Comparison of ENCODE assay signal across 10 cellular contexts in the genomic region with DNA sequence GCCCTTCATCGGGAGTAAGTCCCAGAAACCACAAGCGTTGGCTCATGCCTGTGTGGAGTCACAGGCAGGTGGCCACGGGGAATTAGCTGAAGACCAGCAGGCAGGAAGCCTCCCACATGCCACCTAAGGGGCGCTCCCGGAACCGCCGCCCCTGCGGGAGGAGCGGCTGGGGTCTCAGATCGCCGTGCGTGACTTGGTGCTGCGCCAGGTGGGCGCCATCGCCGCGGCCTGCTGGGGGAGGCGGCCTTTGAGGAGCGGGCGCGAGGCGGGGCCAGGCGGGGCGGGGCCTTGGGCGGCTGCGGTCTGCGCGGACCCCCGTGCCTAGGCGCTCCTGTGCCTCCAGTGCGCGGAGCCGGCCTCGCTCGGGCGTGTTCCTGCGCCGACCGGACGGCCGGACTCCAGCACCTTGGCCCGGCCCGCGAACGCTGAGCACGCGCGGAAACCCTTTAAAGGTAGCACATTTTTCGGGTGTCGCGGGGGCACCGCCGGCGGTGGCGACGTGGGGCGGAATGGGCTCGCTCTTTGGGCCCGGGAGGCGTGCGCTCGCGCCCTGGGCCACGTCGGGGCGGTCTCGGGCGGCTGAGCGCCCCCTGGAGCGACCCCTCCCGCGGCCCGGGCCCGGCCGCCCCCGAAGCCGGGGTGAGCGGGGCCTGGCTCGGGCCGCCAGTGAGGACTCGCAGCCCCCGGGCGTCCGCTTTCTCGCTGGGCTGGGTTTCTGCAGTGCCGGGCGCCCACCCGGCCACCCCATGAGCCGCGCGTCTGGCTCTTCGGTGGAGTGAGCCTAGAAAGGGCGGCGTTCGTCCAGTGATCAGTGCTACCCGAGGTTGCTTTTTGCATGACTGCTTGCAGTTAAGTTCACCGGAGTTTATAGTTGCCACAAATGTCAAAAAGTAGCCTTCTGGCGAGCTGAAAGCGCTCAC. TPM values are rescaled to one million over a fixed set of nuclear protein-coding genes. Genes with fewer than 3 reads are reported as not detected.
DNase-seq lines count a peak whose midpoint lies in the region; ATAC-seq, FAIRE-seq and TF ChIP-seq lines count a peak whose summit lies in the region.
"Had no signal": no experiment of that assay in that cellular context is flagged by ENCODE, and none has a peak within 500 bp of the region (broad histone marks: within the 10 kb centered on the region; RNA-seq: fewer than 3 reads in every experiment).

No MANE protein-coding gene starts in this region.

- H3K4me3 Mint-ChIP-seq in CD8-positive, alpha-beta memory T cell: peak overlapping the region in 4 of 7 donors; percentile 20 to 59 (median 48)
- no peak overlapping the region for H3K4me3 Mint-ChIP-seq in neural crest cell

- WGBS in HUES64: 1% methylated on average over 99 of the region's 99 CpGs

- H3K36me3 Mint-ChIP-seq in CD8-positive, alpha-beta memory T cell: no peaks in the 10 kb centered on the region
- H3K36me3 Mint-ChIP-seq in neural crest cell (ENCODE audit: low read depth): peaks cover 3% of the 10 kb centered on the region
- H3K36me3 Mint-ChIP-seq in activated naive CD4-positive, alpha-beta T cell treated with anti-CD3 and anti-CD28 coated beads, Interleukin-2, amount 50 U/mL, for 72 hours: no peaks in the 10 kb centered on the region

- POLR2A ChIA-PET in CD8-positive, alpha-beta memory T cell (lab: Charles Lee): no interaction called here
- POLR2A ChIA-PET in endothelial cell of umbilical vein (lab: Charles Lee): no interaction called here

- no peak overlapping the region for H3K4me2 ChIP-seq in endothelial cell of umbilical vein (ENCODE audit: insufficient read depth, low read length)

- no peak overlapping the region for H2AFZ ChIP-seq in endothelial cell of umbilical vein (ENCODE audit: low read depth, low read length)

- peaks cover 4% of the 10 kb centered on the region for H3K27me3 ChIP-seq in CD8-positive, alpha-beta memory T cell (ENCODE audit: insufficient read depth, low read length, poor library complexity, severe bottlenecking)
- peaks cover 84% of the 10 kb centered on the region for H3K27me3 ChIP-seq in HUES64 (ENCODE audit: insufficient read depth, low read length)
- H3K27me3 ChIP-seq in endothelial cell of umbilical vein (ENCODE audit: control insufficient read depth in 2 of 2, insufficient read depth in 2 of 2, low read length in 2 of 2): peaks cover 35 to 73% of the 10 kb centered on the region in 2 experiments

- H3K9me1 ChIP-seq in endothelial cell of umbilical vein (replicated peaks; ENCODE audit: control insufficient read depth, extremely low read depth, insufficient read depth, low read length): no peaks in the 10 kb centered on the region

- DNase-seq in CD8-positive, alpha-beta memory T cell: no peak
- DNase-seq in endothelial cell of umbilical vein (ENCODE audit: low read depth, low spot score) (no peak), neural crest cell (ENCODE audit: low read depth, low spot score) (no peak), DMS79 (lab: John Stamatoyannopoulos, UW) (no peak), NCI-H1436 (lab: John Stamatoyannopoulos, UW) (no peak)
- DNase-seq in activated naive CD4-positive, alpha-beta T cell treated with anti-CD3 and anti-CD28 coated beads, Interleukin-2, amount 50 U/mL, for 72 hours (ENCODE audit: low spot score in 2 of 2): no peak

- H3K4me1 Mint-ChIP-seq in CD8-positive, alpha-beta memory T cell: peaks cover 0 to 6% (median 0%) of the 10 kb centered on the region in 3 donors
- H3K4me1 Mint-ChIP-seq in neural crest cell: no peaks in the 10 kb centered on the region

- no peaks in the 10 kb centered on the region for H3K4me1 ChIP-seq in CD8-positive, alpha-beta memory T cell (ENCODE audit: insufficient read depth, low read length)
- H3K4me1 ChIP-seq in HUES64 (ENCODE audit: insufficient read depth, low read length) (no peaks in the 10 kb centered on the region), endothelial cell of umbilical vein (ENCODE audit: control insufficient read depth, extremely low read depth, insufficient read depth, low read length) (no peaks in the 10 kb centered on the region)

- no peak overlapping the region for H3K27ac Mint-ChIP-seq in CD8-positive, alpha-beta memory T cell
- H3K27ac Mint-ChIP-seq in neural crest cell (ENCODE audit: unreplicated experiment): no peak overlapping the region
- H3K27ac Mint-ChIP-seq in activated naive CD4-positive, alpha-beta T cell treated with anti-CD3 and anti-CD28 coated beads, Interleukin-2, amount 50 U/mL, for 72 hours: no peak overlapping the region

- dilution Hi-C loops in endothelial cell of umbilical vein (cut with MboI; ENCODE audit: extremely low pct_ligation_motif_present, low sequenced_read_pairs): no loop called here

- no peaks in the 10 kb centered on the region for H3K79me2 ChIP-seq in endothelial cell of umbilical vein (ENCODE audit: control insufficient read depth, insufficient read depth, low read length)

- TF ChIP-seq CTCF in endothelial cell of umbilical vein (IDR thresholded peaks at IDR 0.05; ENCODE audit: extremely low read depth in 1 of 2, insufficient read depth in 1 of 2, low read depth in 1 of 2, low read length in 2 of 2) (no peak), neural crest cell (conservative IDR thresholded peaks at IDR 0.05) (peak; percentile 24)

- H3K9me3 ChIP-seq in CD8-positive, alpha-beta memory T cell (ENCODE audit: low read length): no peaks in the 10 kb centered on the region
- no peaks in the 10 kb centered on the region for H3K9me3 ChIP-seq in HUES64 (ENCODE audit: insufficient read depth, low read depth, low read length)
- no peaks in the 10 kb centered on the region for H3K9me3 ChIP-seq in endothelial cell of umbilical vein (replicated peaks; ENCODE audit: control insufficient read depth, insufficient read depth, low read length)

- CTCF ChIA-PET in CD8-positive, alpha-beta memory T cell (lab: Charles Lee): interaction anchor here (0.7 kb wide), 1 partner anchor 9 kb away, joined by 4 read pairs; no protein-coding TSS in a partner anchor
- CTCF ChIA-PET in endothelial cell of umbilical vein (lab: Charles Lee): interaction anchor here (1.1 to 1.4 kb wide), 2 partner anchors 8 to 15 kb away, joined by 3 read pairs; no protein-coding TSS in a partner anchor

- no peaks in the 10 kb centered on the region for H3K36me3 ChIP-seq in CD8-positive, alpha-beta memory T cell (ENCODE audit: insufficient read depth, low read length)
- H3K36me3 ChIP-seq in HUES64 (ENCODE audit: insufficient read depth, low read length) (no peaks in the 10 kb centered on the region), endothelial cell of umbilical vein (ENCODE audit: control insufficient read depth in 2 of 2, extremely low read depth in 1 of 2, insufficient read depth in 2 of 2, low read length in 2 of 2) (no peaks in the 10 kb centered on the region)

- no peak overlapping the region for H3K27ac ChIP-seq in CD8-positive, alpha-beta memory T cell (ENCODE audit: low read depth, low read length)
- no peak overlapping the region for H3K27ac ChIP-seq in HUES64 (ENCODE audit: low read depth, low read length)
- no peak overlapping the region for H3K27ac ChIP-seq in endothelial cell of umbilical vein (ENCODE audit: insufficient read depth, low read depth, low read length)

- no TSS peak for BruUV-seq in endothelial cell of umbilical vein (replicated peaks; lab: Mats Ljungman, UMichigan)

- peaks cover 1 to 8% (median 6%) of the 10 kb centered on the region in 5 donors for H3K9me3 Mint-ChIP-seq in CD8-positive, alpha-beta memory T cell
- H3K9me3 Mint-ChIP-seq in neural crest cell: peaks cover 4% of the 10 kb centered on the region
- no peaks in the 10 kb centered on the region for H3K9me3 Mint-ChIP-seq in activated naive CD4-positive, alpha-beta T cell treated with anti-CD3 and anti-CD28 coated beads, Interleukin-2, amount 50 U/mL, for 72 hours

- peak overlapping the region; percentile 52; the same call in 1 of the 2 replicates for H3K9ac ChIP-seq in HUES64 (ENCODE audit: low read depth, low read length)
- H3K9ac ChIP-seq in endothelial cell of umbilical vein (replicated peaks; ENCODE audit: extremely low read depth, insufficient read depth, low read length): no peak overlapping the region

- TF ChIP-seq POLR2A in endothelial cell of umbilical vein (IDR thresholded peaks at IDR 0.05; ENCODE audit: low read depth, low read length): no peak

- H3K27me3 Mint-ChIP-seq in CD8-positive, alpha-beta memory T cell: peaks cover 40 to 69% of the 10 kb centered on the region in 2 donors
- H3K27me3 Mint-ChIP-seq in neural crest cell (ENCODE audit: low read depth): peaks cover 94% of the 10 kb centered on the region

- no peak for FAIRE-seq in endothelial cell of umbilical vein (lab: Jason Lieb, UNC)

- no peaks in the 10 kb centered on the region for H4K20me1 ChIP-seq in endothelial cell of umbilical vein (replicated peaks; ENCODE audit: control insufficient read depth, extremely low read depth, insufficient read depth, low read length)

- no peak for ATAC-seq in GM18909 (IDR thresholded peaks at IDR 0.05; ENCODE audit: poor library complexity, unreplicated experiment)
- ATAC-seq in activated naive CD4-positive, alpha-beta T cell treated with anti-CD3 and anti-CD28 coated beads, Interleukin-2, amount 50 U/mL, for 72 hours: no peak

- intact Hi-C loops in endothelial cell of umbilical vein (cut with micrococcal nuclease): no loop called here

- no peak overlapping the region for H3K4me3 ChIP-seq in CD8-positive, alpha-beta memory T cell (ENCODE audit: low read length)
- H3K4me3 ChIP-seq in HUES64 (ENCODE audit: low read length) (peak overlapping the region; percentile 60), endothelial cell of umbilical vein (replicated peaks in 1 of 3; ENCODE audit: insufficient read depth in 1 of 3, low read depth in 1 of 3, low read length in 3 of 3) (no peak overlapping the region)

RNA-seq across cellular contexts. Expression of a gene that starts 24.5 kb away (rescaled TPM):
- not detected for total RNA-seq in CD8-positive, alpha-beta memory T cell
- not detected for polyA plus RNA-seq in CD8-positive, alpha-beta memory T cell
- not detected for polyA plus RNA-seq in HUES64 (2013, experiment 1 of 2)
- polyA plus RNA-seq in HUES64 (2013, experiment 2 of 2): not detected
- total RNA-seq in endothelial cell of umbilical vein (not detected in 2 replicates), neural crest cell (not detected in 2 replicates)
- not detected in 2 replicates for polyA plus RNA-seq in endothelial cell of umbilical vein
- polyA plus RNA-seq in endothelial cell of umbilical vein (2011; cell fraction: cytosol; rRNA removed): not detected in 2 replicates
- polyA plus RNA-seq in endothelial cell of umbilical vein (2011; cell fraction: nucleus; rRNA removed): not detected in 2 replicates
- polyA plus RNA-seq in endothelial cell of umbilical vein (2012): not detected in 2 replicates
- not detected in 2 replicates for polyA minus RNA-seq in endothelial cell of umbilical vein
- polyA minus RNA-seq in endothelial cell of umbilical vein (2011; cell fraction: cytosol; rRNA and poly(A)+ RNA removed): not detected
- polyA minus RNA-seq in endothelial cell of umbilical vein (2011; cell fraction: nucleus; rRNA and poly(A)+ RNA removed): not detected in 2 replicates
- not detected for total RNA-seq in activated naive CD4-positive, alpha-beta T cell treated with anti-CD3 and anti-CD28 coated beads, Interleukin-2, amount 50 U/mL, for 72 hours
- total RNA-seq: M059J, pulmonary artery endothelial cell had no signal

RNA-seq across cellular contexts. Expression of a gene that starts 34.6 kb away (rescaled TPM):
- total RNA-seq in CD8-positive, alpha-beta memory T cell: 10 to 100 TPM; 12.5 to 13.0 TPM
- not detected for polyA plus RNA-seq in CD8-positive, alpha-beta memory T cell
- polyA plus RNA-seq in HUES64 (2013, experiment 1 of 2): not detected
- not detected for polyA plus RNA-seq in HUES64 (2013, experiment 2 of 2)
- total RNA-seq in endothelial cell of umbilical vein: not detected in 2 replicates
- polyA plus RNA-seq in endothelial cell of umbilical vein: not detected in 2 replicates
- not detected in 2 replicates for polyA plus RNA-seq in endothelial cell of umbilical vein (2011; cell fraction: cytosol; rRNA removed)
- polyA plus RNA-seq in endothelial cell of umbilical vein (2011; cell fraction: nucleus; rRNA removed): not detected in 2 replicates
- not detected in 2 replicates for polyA plus RNA-seq in endothelial cell of umbilical vein (2012)
- polyA minus RNA-seq in endothelial cell of umbilical vein: not detected in 2 replicates
- polyA minus RNA-seq in endothelial cell of umbilical vein (2011; cell fraction: cytosol; rRNA and poly(A)+ RNA removed): not detected
- polyA minus RNA-seq in endothelial cell of umbilical vein (2011; cell fraction: nucleus; rRNA and poly(A)+ RNA removed): not detected in 2 replicates
- total RNA-seq in neural crest cell: not detected in 2 replicates
- under 1 TPM; 0.43 to 0.93 TPM for total RNA-seq in activated naive CD4-positive, alpha-beta T cell treated with anti-CD3 and anti-CD28 coated beads, Interleukin-2, amount 50 U/mL, for 72 hours
- total RNA-seq: M059J, pulmonary artery endothelial cell had no signal

Comparison
In these comparisons a context has a peak if more than half of its experiments do, and no peak if none do; other contexts are left out.
1. RNA of a gene that starts 34.6 kb away (total RNA-seq): 12.5 to 13.0 TPM in CD8-positive, alpha-beta memory T cell; 0.43 to 0.93 TPM in activated naive CD4-positive, alpha-beta T cell treated with anti-CD3 and anti-CD28 coated beads, Interleukin-2, amount 50 U/mL, for 72 hours, not detected in endothelial cell of umbilical vein and not detected in neural crest cell; every median in the first group is over 4 times any median in the second.